Comparison of ENCODE assay signal across 1 cellular context in genomic region chr1:162023547-162024501, GRCh38.
TF ChIP-seq lines count a peak whose summit lies in the region.

OLFML2B (minus strand) TSS chr1:162023869; CDS start chr1:162023430, 439 bp downstream.

TF ChIP-seq in HEK293, 187 proteins besides CTCF, POLR2A, EP300 and RAD21 (continued from another document and continues in another):
- TF ChIP-seq, protein P1, sequence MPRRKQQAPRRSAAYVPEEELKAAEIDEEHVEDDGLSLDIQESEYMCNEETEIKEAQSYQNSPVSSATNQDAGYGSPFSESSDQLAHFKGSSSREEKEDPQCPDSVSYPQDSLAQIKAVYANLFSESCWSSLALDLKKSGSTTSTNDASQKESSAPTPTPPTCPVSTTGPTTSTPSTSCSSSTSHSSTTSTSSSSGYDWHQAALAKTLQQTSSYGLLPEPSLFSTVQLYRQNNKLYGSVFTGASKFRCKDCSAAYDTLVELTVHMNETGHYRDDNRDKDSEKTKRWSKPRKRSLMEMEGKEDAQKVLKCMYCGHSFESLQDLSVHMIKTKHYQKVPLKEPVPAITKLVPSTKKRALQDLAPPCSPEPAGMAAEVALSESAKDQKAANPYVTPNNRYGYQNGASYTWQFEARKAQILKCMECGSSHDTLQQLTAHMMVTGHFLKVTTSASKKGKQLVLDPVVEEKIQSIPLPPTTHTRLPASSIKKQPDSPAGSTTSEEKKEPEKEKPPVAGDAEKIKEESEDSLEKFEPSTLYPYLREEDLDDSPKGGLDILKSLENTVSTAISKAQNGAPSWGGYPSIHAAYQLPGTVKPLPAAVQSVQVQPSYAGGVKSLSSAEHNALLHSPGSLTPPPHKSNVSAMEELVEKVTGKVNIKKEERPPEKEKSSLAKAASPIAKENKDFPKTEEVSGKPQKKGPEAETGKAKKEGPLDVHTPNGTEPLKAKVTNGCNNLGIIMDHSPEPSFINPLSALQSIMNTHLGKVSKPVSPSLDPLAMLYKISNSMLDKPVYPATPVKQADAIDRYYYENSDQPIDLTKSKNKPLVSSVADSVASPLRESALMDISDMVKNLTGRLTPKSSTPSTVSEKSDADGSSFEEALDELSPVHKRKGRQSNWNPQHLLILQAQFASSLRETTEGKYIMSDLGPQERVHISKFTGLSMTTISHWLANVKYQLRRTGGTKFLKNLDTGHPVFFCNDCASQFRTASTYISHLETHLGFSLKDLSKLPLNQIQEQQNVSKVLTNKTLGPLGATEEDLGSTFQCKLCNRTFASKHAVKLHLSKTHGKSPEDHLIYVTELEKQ (tag by site-specific recombination; IDR thresholded peaks at IDR 0.05; ENCODE audit: borderline replicate concordance) = no peak
- TF ChIP-seq ZNF426 (tag by site-specific recombination; IDR thresholded peaks at IDR 0.05) = no peak
- no peak for TF ChIP-seq ZNF837 (tag by site-specific recombination; IDR thresholded peaks at IDR 0.05)
- TF ChIP-seq ZNF239 (tag by site-specific recombination; IDR thresholded peaks at IDR 0.05) = no peak
- no peak; the same call in 1 of the 2 replicates for TF ChIP-seq OSR2 (tag by site-specific recombination; IDR thresholded peaks at IDR 0.05)
- peak; percentile 90 for TF ChIP-seq ZIC2 (tag by site-specific recombination; IDR thresholded peaks at IDR 0.05)
- no peak for TF ChIP-seq SCRT2 (tag by site-specific recombination; IDR thresholded peaks at IDR 0.05)
- no peak for TF ChIP-seq ZFP41 (tag by site-specific recombination; IDR thresholded peaks at IDR 0.05; ENCODE audit: borderline replicate concordance)
- no peak for TF ChIP-seq ZSCAN23 (tag by site-specific recombination; IDR thresholded peaks at IDR 0.05)
- TF ChIP-seq ZNF335 (tag by site-specific recombination; conservative IDR thresholded peaks at IDR 0.05) = peak; percentile 97
- TF ChIP-seq ZNF155 (tag by site-specific recombination; IDR thresholded peaks at IDR 0.05) = no peak
- TF ChIP-seq ZNF37A (tag by site-specific recombination; IDR thresholded peaks at IDR 0.05) = no peak
- no peak for TF ChIP-seq ZNF529 (tag by site-specific recombination; IDR thresholded peaks at IDR 0.05; ENCODE audit: insufficient replicate concordance)
- no peak for TF ChIP-seq HIC1 (tag by site-specific recombination; IDR thresholded peaks at IDR 0.05)
- TF ChIP-seq ZNF140 (tag by site-specific recombination; IDR thresholded peaks at IDR 0.05) = no peak
- TF ChIP-seq ZNF214 (tag by site-specific recombination; IDR thresholded peaks at IDR 0.05; ENCODE audit: borderline replicate concordance) = no peak
- TF ChIP-seq, protein P2, sequence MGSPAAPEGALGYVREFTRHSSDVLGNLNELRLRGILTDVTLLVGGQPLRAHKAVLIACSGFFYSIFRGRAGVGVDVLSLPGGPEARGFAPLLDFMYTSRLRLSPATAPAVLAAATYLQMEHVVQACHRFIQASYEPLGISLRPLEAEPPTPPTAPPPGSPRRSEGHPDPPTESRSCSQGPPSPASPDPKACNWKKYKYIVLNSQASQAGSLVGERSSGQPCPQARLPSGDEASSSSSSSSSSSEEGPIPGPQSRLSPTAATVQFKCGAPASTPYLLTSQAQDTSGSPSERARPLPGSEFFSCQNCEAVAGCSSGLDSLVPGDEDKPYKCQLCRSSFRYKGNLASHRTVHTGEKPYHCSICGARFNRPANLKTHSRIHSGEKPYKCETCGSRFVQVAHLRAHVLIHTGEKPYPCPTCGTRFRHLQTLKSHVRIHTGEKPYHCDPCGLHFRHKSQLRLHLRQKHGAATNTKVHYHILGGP (tag by site-specific recombination; IDR thresholded peaks at IDR 0.05) = no peak
- peak; percentile 99 for TF ChIP-seq ZBTB8A (tag by site-specific recombination; IDR thresholded peaks at IDR 0.05)
- TF ChIP-seq, protein P3, sequence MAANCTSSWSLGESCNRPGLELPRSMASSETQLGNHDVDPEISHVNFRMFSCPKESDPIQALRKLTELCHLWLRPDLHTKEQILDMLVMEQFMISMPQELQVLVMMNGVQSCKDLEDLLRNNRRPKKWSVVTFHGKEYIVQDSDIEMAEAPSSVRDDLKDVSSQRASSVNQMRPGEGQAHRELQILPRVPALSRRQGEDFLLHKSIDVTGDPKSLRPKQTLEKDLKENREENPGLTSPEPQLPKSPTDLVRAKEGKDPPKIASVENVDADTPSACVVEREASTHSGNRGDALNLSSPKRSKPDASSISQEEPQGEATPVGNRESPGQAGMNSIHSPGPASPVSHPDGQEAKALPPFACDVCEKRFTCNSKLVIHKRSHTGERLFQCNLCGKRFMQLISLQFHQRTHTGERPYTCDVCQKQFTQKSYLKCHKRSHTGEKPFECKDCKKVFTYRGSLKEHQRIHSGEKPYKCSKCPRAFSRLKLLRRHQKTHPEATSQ (tag by site-specific recombination; IDR thresholded peaks at IDR 0.05) = 0 out of 2 replicates have a peak, but pooled peaks have one; percentile 10
- TF ChIP-seq ZNF449 (tag by site-specific recombination; IDR thresholded peaks at IDR 0.05) = no peak
- TF ChIP-seq ZNF366 (tag by site-specific recombination; conservative IDR thresholded peaks at IDR 0.05) = peak; percentile 95
- TF ChIP-seq IKZF3 (tag by site-specific recombination; IDR thresholded peaks at IDR 0.05) = no peak
- no peak for TF ChIP-seq ZNF302 (tag by site-specific recombination; IDR thresholded peaks at IDR 0.05; ENCODE audit: low read depth)
- no peak for TF ChIP-seq ZNF473 (tag by site-specific recombination; IDR thresholded peaks at IDR 0.05)
- no peak for TF ChIP-seq ZNF138 (tag by site-specific recombination; IDR thresholded peaks at IDR 0.05; ENCODE audit: borderline replicate concordance)
- TF ChIP-seq ZNF391 (tag by site-specific recombination; IDR thresholded peaks at IDR 0.05; ENCODE audit: borderline replicate concordance, low read depth) = no peak
- TF ChIP-seq ZNF549 (tag by site-specific recombination; IDR thresholded peaks at IDR 0.05) = no peak
- TF ChIP-seq ZNF10 (tag by site-specific recombination; IDR thresholded peaks at IDR 0.05) = no peak
- TF ChIP-seq ZNF202 (tag by site-specific recombination; IDR thresholded peaks at IDR 0.05; ENCODE audit: borderline replicate concordance) = no peak
- no peak for TF ChIP-seq ZNF280C (tag by site-specific recombination; IDR thresholded peaks at IDR 0.05)
- TF ChIP-seq ZNF48 (tag by site-specific recombination; IDR thresholded peaks at IDR 0.05) = no peak
- TF ChIP-seq ZNF16 (tag by site-specific recombination; IDR thresholded peaks at IDR 0.05; ENCODE audit: low read depth) = no peak
- peak; percentile 36; the same call in 1 of the 2 replicates for TF ChIP-seq GLIS2 (tag by site-specific recombination; IDR thresholded peaks at IDR 0.05)
- no peak for TF ChIP-seq ZBTB49 (tag by site-specific recombination; IDR thresholded peaks at IDR 0.05; ENCODE audit: low read depth)
- TF ChIP-seq, protein P4, sequence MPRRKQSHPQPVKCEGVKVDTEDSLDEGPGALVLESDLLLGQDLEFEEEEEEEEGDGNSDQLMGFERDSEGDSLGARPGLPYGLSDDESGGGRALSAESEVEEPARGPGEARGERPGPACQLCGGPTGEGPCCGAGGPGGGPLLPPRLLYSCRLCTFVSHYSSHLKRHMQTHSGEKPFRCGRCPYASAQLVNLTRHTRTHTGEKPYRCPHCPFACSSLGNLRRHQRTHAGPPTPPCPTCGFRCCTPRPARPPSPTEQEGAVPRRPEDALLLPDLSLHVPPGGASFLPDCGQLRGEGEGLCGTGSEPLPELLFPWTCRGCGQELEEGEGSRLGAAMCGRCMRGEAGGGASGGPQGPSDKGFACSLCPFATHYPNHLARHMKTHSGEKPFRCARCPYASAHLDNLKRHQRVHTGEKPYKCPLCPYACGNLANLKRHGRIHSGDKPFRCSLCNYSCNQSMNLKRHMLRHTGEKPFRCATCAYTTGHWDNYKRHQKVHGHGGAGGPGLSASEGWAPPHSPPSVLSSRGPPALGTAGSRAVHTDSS (tag by site-specific recombination; IDR thresholded peaks at IDR 0.05) = no peak
- TF ChIP-seq, protein P5, sequence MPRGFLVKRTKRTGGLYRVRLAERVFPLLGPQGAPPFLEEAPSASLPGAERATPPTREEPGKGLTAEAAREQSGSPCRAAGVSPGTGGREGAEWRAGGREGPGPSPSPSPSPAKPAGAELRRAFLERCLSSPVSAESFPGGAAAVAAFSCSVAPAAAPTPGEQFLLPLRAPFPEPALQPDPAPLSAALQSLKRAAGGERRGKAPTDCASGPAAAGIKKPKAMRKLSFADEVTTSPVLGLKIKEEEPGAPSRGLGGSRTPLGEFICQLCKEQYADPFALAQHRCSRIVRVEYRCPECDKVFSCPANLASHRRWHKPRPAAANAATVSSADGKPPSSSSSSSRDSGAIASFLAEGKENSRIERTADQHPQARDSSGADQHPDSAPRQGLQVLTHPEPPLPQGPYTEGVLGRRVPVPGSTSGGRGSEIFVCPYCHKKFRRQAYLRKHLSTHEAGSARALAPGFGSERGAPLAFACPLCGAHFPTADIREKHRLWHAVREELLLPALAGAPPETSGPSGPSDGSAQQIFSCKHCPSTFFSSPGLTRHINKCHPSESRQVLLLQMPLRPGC (tag by site-specific recombination; IDR thresholded peaks at IDR 0.05) = no peak; the same call in 1 of the 2 replicates
- no peak; the same call in none of the 2 replicates for TF ChIP-seq ZNF501 (tag by site-specific recombination; IDR thresholded peaks at IDR 0.05)
- TF ChIP-seq, protein P6, sequence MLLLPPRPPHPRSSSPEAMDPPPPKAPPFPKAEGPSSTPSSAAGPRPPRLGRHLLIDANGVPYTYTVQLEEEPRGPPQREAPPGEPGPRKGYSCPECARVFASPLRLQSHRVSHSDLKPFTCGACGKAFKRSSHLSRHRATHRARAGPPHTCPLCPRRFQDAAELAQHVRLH (tag by site-specific recombination; IDR thresholded peaks at IDR 0.05) = no peak
- TF ChIP-seq ZNF600 (tag by site-specific recombination; IDR thresholded peaks at IDR 0.05) = peak; percentile 86
- TF ChIP-seq ZNF544 (tag by site-specific recombination; IDR thresholded peaks at IDR 0.05) = no peak
